14 cellular contexts compared by ENCODE assay signal in genomic region chr2:78541451-78542267, GRCh38.
DNase-seq lines count a peak whose midpoint lies in the region; ATAC-seq, FAIRE-seq and TF ChIP-seq lines count a peak whose summit lies in the region.
"Had no signal": no experiment of that assay in that cellular context is flagged by ENCODE, and none has a peak within 500 bp of the region (broad histone marks: within the 10 kb centered on the region; RNA-seq: fewer than 3 reads in every experiment).

No MANE protein-coding gene starts in this region.

- H3K4me1 ChIP-seq in PC-3 (ENCODE audit: insufficient read depth, low read length): no peaks in the 10 kb centered on the region
- H3K4me1 ChIP-seq in kidney (ENCODE audit: control insufficient read depth in 1 of 2, insufficient read depth in 1 of 2, low read depth in 1 of 2, low read length in 2 of 2): no peaks in the 10 kb centered on the region
- H3K4me1 ChIP-seq in uterus: no peaks in the 10 kb centered on the region
- H3K4me1 ChIP-seq: body of pancreas had no signal

- intact Hi-C loops in PC-3 (cut with micrococcal nuclease) (no loop called here), kidney (cut with DNase I) (no loop called here), uterus (cut with DNase I; ENCODE audit: low total_unique reads) (no loop called here)

- DNase-seq in ELF-1 (ENCODE audit: low read depth, low spot score): peak; percentile 94
- peak; percentile 2 for DNase-seq in NB4 (ENCODE audit: low read depth)
- DNase-seq in PC-3: peak; percentile 47
- peak; percentile 41 for DNase-seq in kidney
- no peak for DNase-seq in NCI-H345 (lab: John Stamatoyannopoulos, UW)
- DNase-seq in activated CD8-positive, alpha-beta memory T cell treated with anti-CD3 and anti-CD28 coated beads, Interleukin-2, amount 50 U/mL, for 48 hours: no peak
- no peak for DNase-seq in uterus
- DNase-seq in cerebellar nuclear complex (lab: John Stamatoyannopoulos, UW): no peak
- DNase-seq: body of pancreas, dermis blood vessel endothelial cell, DMS79, head of caudate nucleus, nucleus accumbens had no signal

- TF ChIP-seq POLR2A in NB4 (IDR thresholded peaks at IDR 0.05; ENCODE audit: extremely low read depth, insufficient read length) (no peak), uterus (IDR thresholded peaks at IDR 0.05) (no peak)

- no peaks in the 10 kb centered on the region for H3K9me3 ChIP-seq in PC-3 (ENCODE audit: low read length)
- H3K9me3 ChIP-seq in kidney (ENCODE audit: control insufficient read depth in 1 of 2, low read length in 2 of 2): peaks cover 0 to 3% of the 10 kb centered on the region in 2 donors
- H3K9me3 ChIP-seq in uterus: no peaks in the 10 kb centered on the region
- H3K9me3 ChIP-seq: body of pancreas had no signal

- no TSS peak for BruUV-seq in PC-3 (replicated peaks; lab: Mats Ljungman, UMichigan)

- H2AFZ ChIP-seq in PC-3 (ENCODE audit: low read length): peak overlapping the region; percentile 32; the same call in 1 of the 2 replicates

- H3K4me3 ChIP-seq in NB4 (ENCODE audit: low read depth, low read length): no peak overlapping the region
- peak overlapping the region; percentile 40 for H3K4me3 ChIP-seq in PC-3 (ENCODE audit: low read length)
- no peak overlapping the region for H3K4me3 ChIP-seq in kidney (ENCODE audit: low read length in 2 of 2)
- H3K4me3 ChIP-seq in uterus: no peak overlapping the region
- H3K4me3 ChIP-seq: body of pancreas had no signal

- no peaks in the 10 kb centered on the region for H4K20me1 ChIP-seq in PC-3 (ENCODE audit: low read length)

- H3K27me3 ChIP-seq in PC-3 (ENCODE audit: low read length): no peaks in the 10 kb centered on the region
- H3K27me3 ChIP-seq in uterus: no peaks in the 10 kb centered on the region
- H3K27me3 ChIP-seq: body of pancreas had no signal

- no peaks in the 10 kb centered on the region for H3K79me2 ChIP-seq in PC-3 (ENCODE audit: low read length)

- H3K9me2 ChIP-seq in PC-3 (replicated peaks; ENCODE audit: low read length): no peaks in the 10 kb centered on the region

- TF ChIP-seq CTCF in NB4 (IDR thresholded peaks at IDR 0.05; ENCODE audit: low read depth, low read length) (no peak), PC-3 (conservative IDR thresholded peaks at IDR 0.05; ENCODE audit: low read depth, low read length) (no peak), kidney (IDR thresholded peaks at IDR 0.05; ENCODE audit: borderline replicate concordance, extremely low read depth, insufficient read depth) (no peak), uterus (IDR thresholded peaks at IDR 0.05) (no peak)

- POLR2A ChIA-PET in PC-3 (lab: Charles Lee; ENCODE audit: unreplicated experiment): no interaction called here

- CTCF ChIA-PET in PC-3 (lab: Charles Lee): no interaction called here

- H3K4me2 ChIP-seq in PC-3 (ENCODE audit: low read length): peak overlapping the region; percentile 23; the same call in 1 of the 2 replicates

- FAIRE-seq in kidney (lab: Jason Lieb, UNC): no peak
- FAIRE-seq: HTR-8/SVneo had no signal

- H3F3A ChIP-seq in PC-3 (ENCODE audit: low read length, unreplicated experiment): no peaks in the 10 kb centered on the region

- H3K9ac ChIP-seq in PC-3 (ENCODE audit: low read length): peak overlapping the region; percentile 61
- no peak overlapping the region for H3K9ac ChIP-seq in kidney (ENCODE audit: low read length in 2 of 2)

- no peak for ATAC-seq in PC-3
- ATAC-seq: body of pancreas had no signal

- no peaks in the 10 kb centered on the region for H3K36me3 ChIP-seq in PC-3 (ENCODE audit: low read depth, low read length)
- no peaks in the 10 kb centered on the region for H3K36me3 ChIP-seq in kidney (ENCODE audit: control insufficient read depth in 1 of 2, insufficient read depth in 2 of 2, low read length in 2 of 2)
- no peaks in the 10 kb centered on the region for H3K36me3 ChIP-seq in uterus

- H3K27ac ChIP-seq in PC-3 (ENCODE audit: low read length): peak overlapping the region; percentile 58
- H3K27ac ChIP-seq in kidney (ENCODE audit: low read depth in 2 of 2, low read length in 2 of 2): no peak overlapping the region
- no peak overlapping the region for H3K27ac ChIP-seq in uterus
- H3K27ac ChIP-seq: body of pancreas had no signal

Comparison
In these comparisons a context has a peak if more than half of its experiments do, and no peak if none do; other contexts are left out.
1. DNase-seq: peak in ELF-1 (single experiment), NB4 (single experiment), PC-3 (single experiment) and kidney (single experiment); none in NCI-H345 (single experiment), activated CD8-positive, alpha-beta memory T cell treated with anti-CD3 and anti-CD28 coated beads, Interleukin-2, amount 50 U/mL, for 48 hours (single experiment), uterus (0 of 2) and cerebellar nuclear complex (0 of 2).